In genomic region chr11:78429209-78429608, GRCh38 we compare ENCODE assay signal across 20 cellular contexts.
"Had no signal": no experiment of that assay in that cellular context is flagged by ENCODE, and none has a peak within 500 bp of the region (broad histone marks: within the 10 kb centered on the region; RNA-seq: fewer than 3 reads in every experiment).

No MANE protein-coding gene starts in this region.

- FAIRE-seq: colon, keratinocyte had no signal

- H3K9me3 ChIP-seq: esophagus squamous epithelium, upper lobe of right lung had no signal

- ATAC-seq: left lobe of liver; naive thymus-derived CD8-positive, alpha-beta T cell; right cardiac atrium; upper lobe of right lung had no signal

- H3K9me3 Mint-ChIP-seq: activated CD8-positive, alpha-beta T cell treated with anti-CD3 and anti-CD28 coated beads for 36 hours; activated naive CD4-positive, alpha-beta T cell treated with anti-CD3 and anti-CD28 coated beads, Interleukin-2, amount 50 U/mL, for 72 hours; naive thymus-derived CD8-positive, alpha-beta T cell; stimulated activated naive CD8-positive, alpha-beta T cell treated with anti-CD3 and anti-CD28 coated beads, Interleukin-15, amount 100 ng/mL, for 72 hours had no signal

- H3K27me3 Mint-ChIP-seq: activated CD8-positive, alpha-beta T cell treated with anti-CD3 and anti-CD28 coated beads for 36 hours; naive thymus-derived CD8-positive, alpha-beta T cell; progenitor cell of endocrine pancreas; stimulated activated naive CD8-positive, alpha-beta T cell treated with anti-CD3 and anti-CD28 coated beads, Interleukin-15, amount 100 ng/mL, for 72 hours had no signal

- H3K36me3 ChIP-seq: esophagus squamous epithelium, upper lobe of right lung had no signal

- H3K27ac ChIP-seq: upper lobe of right lung had no signal

- H3K27ac Mint-ChIP-seq: activated CD8-positive, alpha-beta T cell treated with anti-CD3 and anti-CD28 coated beads for 36 hours; activated naive CD4-positive, alpha-beta T cell treated with anti-CD3 and anti-CD28 coated beads, Interleukin-2, amount 50 U/mL, for 72 hours; stimulated activated naive CD8-positive, alpha-beta T cell treated with anti-CD3 and anti-CD28 coated beads, Interleukin-15, amount 100 ng/mL, for 72 hours had no signal

- DNase-seq: activated CD4-positive, alpha-beta T cell treated with anti-CD3 and anti-CD28 coated beads for 4 hours; activated CD8-positive, alpha-beta memory T cell treated with anti-CD3 and anti-CD28 coated beads, Interleukin-2, amount 50 U/mL, for 4 hours; activated CD8-positive, alpha-beta T cell treated with anti-CD3 and anti-CD28 coated beads for 36 hours; activated gamma-delta T cell; activated T-cell treated with anti-CD3 and anti-CD28 coated beads, Interleukin-2, amount 50 U/mL, for 48 hours; amniotic stem cell; esophagus squamous epithelium; hippocampal formation; naive thymus-derived CD8-positive, alpha-beta T cell; nucleus accumbens; right cardiac atrium; stimulated activated naive CD8-positive, alpha-beta T cell treated with anti-CD3 and anti-CD28 coated beads, Interleukin-15, amount 100 ng/mL, for 72 hours; T1000; upper lobe of right lung had no signal

- H3K4me3 Mint-ChIP-seq: activated CD8-positive, alpha-beta T cell treated with anti-CD3 and anti-CD28 coated beads for 36 hours; stimulated activated naive CD8-positive, alpha-beta T cell treated with anti-CD3 and anti-CD28 coated beads, Interleukin-15, amount 100 ng/mL, for 72 hours had no signal

- H3K4me3 ChIP-seq: esophagus squamous epithelium, skin epidermis, upper lobe of right lung had no signal

- H3K36me3 Mint-ChIP-seq: activated naive CD4-positive, alpha-beta T cell treated with anti-CD3 and anti-CD28 coated beads, Interleukin-2, amount 50 U/mL, for 72 hours had no signal

- H3K27me3 ChIP-seq: esophagus squamous epithelium, upper lobe of right lung had no signal
